ENCODE assay signal across 4 cellular contexts in genomic region chr6:117880824-117881223, GRCh38. TPM values are rescaled to one million over a fixed set of nuclear protein-coding genes. Genes with fewer than 3 reads are reported as not detected.
"Had no signal": no experiment of that assay in that cellular context is flagged by ENCODE, and none has a peak within 500 bp of the region (broad histone marks: within the 10 kb centered on the region; RNA-seq: fewer than 3 reads in every experiment).

No MANE protein-coding gene starts in this region.

- H3K4me3 ChIP-seq: GM12878 had no signal

- ATAC-seq: GM12878 had no signal

- DNase-seq: GDM1, GF-D8 had no signal

RNA-seq across cellular contexts. Expression of gene SLC35F1, which starts 26.2 kb away (rescaled TPM):
- total RNA-seq: G401, GM12878 had no signal
